1 cellular context compared by ENCODE assay signal in the genomic region with DNA sequence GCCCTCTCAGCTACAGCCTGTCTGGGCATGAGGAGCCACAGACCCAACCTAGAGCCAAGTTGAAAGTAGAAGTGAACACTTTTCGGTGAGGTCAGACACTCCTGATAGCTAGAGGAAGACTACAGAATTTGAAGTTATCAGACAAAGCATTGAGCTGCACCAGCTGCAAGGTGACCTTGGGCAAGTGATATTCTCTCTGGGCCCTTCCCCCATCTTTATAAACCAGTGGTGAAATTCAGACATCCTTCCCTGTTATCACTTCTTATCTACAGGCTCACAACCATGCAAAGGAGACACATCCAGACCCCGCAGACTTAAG.
TF ChIP-seq lines count a peak whose summit lies in the region.

No MANE protein-coding gene starts in this region.

TF ChIP-seq in WTC11, 78 proteins besides CTCF, POLR2A, EP300 and RAD21 (continued from another document):
- TF ChIP-seq, protein P1, sequence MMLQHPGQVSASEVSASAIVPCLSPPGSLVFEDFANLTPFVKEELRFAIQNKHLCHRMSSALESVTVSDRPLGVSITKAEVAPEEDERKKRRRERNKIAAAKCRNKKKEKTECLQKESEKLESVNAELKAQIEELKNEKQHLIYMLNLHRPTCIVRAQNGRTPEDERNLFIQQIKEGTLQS (CRISPR knock-in tag; conservative IDR thresholded peaks at IDR 0.05): no peak
